ENCODE assay signal across 8 cellular contexts in genomic region chr6:474454-475185, GRCh38.
A peak's percentile ranks its signal among the peaks of the same experiment; 100 is the strongest.
DNase-seq lines count a peak whose midpoint lies in the region; ATAC-seq and TF ChIP-seq lines count a peak whose summit lies in the region.

No MANE protein-coding gene starts in this region.

- H3K27me3 Mint-ChIP-seq in stimulated activated naive CD8-positive, alpha-beta T cell treated with anti-CD3 and anti-CD28 coated beads, Interleukin-15, Interleukin-2, amounts not matched to agents 100 ng/mL and 50 ng/mL, for 24 hours: no peaks in the 10 kb centered on the region

- no peaks in the 10 kb centered on the region for H3K9me3 ChIP-seq in right lobe of liver

- H3K27me3 ChIP-seq in right lobe of liver: no peaks in the 10 kb centered on the region

- no peak for TF ChIP-seq POLR2A in right lobe of liver (IDR thresholded peaks at IDR 0.05)

- H3K36me3 ChIP-seq in right lobe of liver: no peaks in the 10 kb centered on the region

- H3K36me3 Mint-ChIP-seq in stimulated activated naive CD8-positive, alpha-beta T cell treated with anti-CD3 and anti-CD28 coated beads, Interleukin-15, Interleukin-2, amounts not matched to agents 100 ng/mL and 50 ng/mL, for 24 hours (ENCODE audit: low read depth): no peaks in the 10 kb centered on the region

- peak overlapping the region; percentile 42 for H3K4me3 Mint-ChIP-seq in stimulated activated naive CD8-positive, alpha-beta T cell treated with anti-CD3 and anti-CD28 coated beads, Interleukin-15, Interleukin-2, amounts not matched to agents 100 ng/mL and 50 ng/mL, for 24 hours

- intact Hi-C loops in right lobe of liver (cut with DNase I): no loop called here

- peaks cover 71% of the 10 kb centered on the region for H3K4me1 Mint-ChIP-seq in stimulated activated naive CD8-positive, alpha-beta T cell treated with anti-CD3 and anti-CD28 coated beads, Interleukin-15, Interleukin-2, amounts not matched to agents 100 ng/mL and 50 ng/mL, for 24 hours (ENCODE audit: low read depth)

- H3K27ac Mint-ChIP-seq in stimulated activated naive CD8-positive, alpha-beta T cell treated with anti-CD3 and anti-CD28 coated beads, Interleukin-15, Interleukin-2, amounts not matched to agents 100 ng/mL and 50 ng/mL, for 24 hours: peak overlapping the region; percentile 80

- H3K27ac ChIP-seq in right lobe of liver: no peak overlapping the region

- WGBS in right lobe of liver (ENCODE audit: insufficient coverage, low coverage, low lambda C conversion rate, missing lambda C conversion rate): 17% methylated on average over 11 of the region's 19 CpGs

- no peaks in the 10 kb centered on the region for H3K9me3 Mint-ChIP-seq in stimulated activated naive CD8-positive, alpha-beta T cell treated with anti-CD3 and anti-CD28 coated beads, Interleukin-15, Interleukin-2, amounts not matched to agents 100 ng/mL and 50 ng/mL, for 24 hours

- no peaks in the 10 kb centered on the region for H3K4me1 ChIP-seq in right lobe of liver

- H3K4me3 ChIP-seq in right lobe of liver: no peak overlapping the region

- DNase-seq in Daoy (ENCODE audit: low read depth): peak; percentile 63
- DNase-seq in NCI-H146 (lab: John Stamatoyannopoulos, UW): peak; percentile 63
- DNase-seq in activated CD8-positive, alpha-beta memory T cell treated with anti-CD3 and anti-CD28 coated beads, Interleukin-2, amount 50 U/mL, for 24 hours (ENCODE audit: extremely low read depth): peak; percentile 69
- no peak for DNase-seq in right lobe of liver
- no peak for DNase-seq in GM03348 (ENCODE audit: low spot score)
- no peak for DNase-seq in NCI-H2029 treated with DMSO at 0.1 percent for 48 hours (lab: John Stamatoyannopoulos, UW)

- no peak for TF ChIP-seq CTCF in right lobe of liver (IDR thresholded peaks at IDR 0.05)

- ATAC-seq in GM21723 (IDR thresholded peaks at IDR 0.05; ENCODE audit: unreplicated experiment) (peak; percentile 86), right lobe of liver (peak; percentile 51 to 71 (median 66))

Comparison
In these comparisons a context has a peak if more than half of its experiments do, and no peak if none do; other contexts are left out.
1. DNase-seq: peak in Daoy (single experiment), NCI-H146 (single experiment) and activated CD8-positive, alpha-beta memory T cell treated with anti-CD3 and anti-CD28 coated beads, Interleukin-2, amount 50 U/mL, for 24 hours (single experiment); none in right lobe of liver (0 of 3), GM03348 (single experiment) and NCI-H2029 treated with DMSO at 0.1 percent for 48 hours (single experiment).